Comparison of ENCODE assay signal across 8 cellular contexts in genomic region chr6:142926494-142927273, GRCh38. TPM values are rescaled to one million over a fixed set of nuclear protein-coding genes. Genes with fewer than 3 reads are reported as not detected.
DNase-seq lines count a peak whose midpoint lies in the region; ATAC-seq and TF ChIP-seq lines count a peak whose summit lies in the region.

No MANE protein-coding gene starts in this region.

- no peaks in the 10 kb centered on the region for H3K27me3 ChIP-seq in AG04450 (ENCODE audit: control insufficient read depth, insufficient read depth, low read length)
- H3K27me3 ChIP-seq in Panc1 (ENCODE audit: control insufficient read depth, insufficient read depth, low read length): no peaks in the 10 kb centered on the region
- H3K27me3 ChIP-seq in foreskin keratinocyte: no peaks in the 10 kb centered on the region
- no peaks in the 10 kb centered on the region for H3K27me3 ChIP-seq in thoracic aorta (replicated peaks; ENCODE audit: insufficient read depth)

- POLR2A ChIA-PET in AG04450 (lab: Yijun Ruan, JAX): interaction anchor here (0.7 to 2.5 kb wide), 3 partner anchors 19 to 501 kb away, joined by 3 to 9 read pairs (median 3); partner anchors contain the start of gene HIVEP2
- POLR2A ChIA-PET in Panc1 (lab: Charles Lee): interaction anchor here (0.5 kb wide), 1 partner anchor 8 kb away, joined by 5 read pairs; no protein-coding TSS in a partner anchor

- H3K4me3 Mint-ChIP-seq in neural crest cell: peak overlapping the region; percentile 85

- TF ChIP-seq CTCF in AG04450 (IDR thresholded peaks at IDR 0.05; ENCODE audit: low read depth, low read length) (no peak), Panc1 (IDR thresholded peaks at IDR 0.05) (no peak), foreskin keratinocyte (conservative IDR thresholded peaks at IDR 0.05) (no peak), neural crest cell (conservative IDR thresholded peaks at IDR 0.05) (no peak), thoracic aorta (IDR thresholded peaks at IDR 0.05) (no peak)

- DNase-seq in AG04450 (ENCODE audit: low read depth, low spot score) (no peak), Panc1 (ENCODE audit: low read depth, low spot score) (no peak), foreskin keratinocyte (peak in 1 of 2 donors; percentile 57), neural crest cell (ENCODE audit: low read depth, low spot score) (peak; percentile 60), thoracic aorta (ENCODE audit: low spot score) (no peak)
- DNase-seq in activated naive CD4-positive, alpha-beta T cell treated with Interleukin-2 at 50 U/mL for 16 hours: peak; percentile 66

- ATAC-seq in GM18867 (IDR thresholded peaks at IDR 0.05; ENCODE audit: unreplicated experiment): peak; percentile 99
- peak; percentile 59 for ATAC-seq in HG03060 (IDR thresholded peaks at IDR 0.05; ENCODE audit: low read depth, unreplicated experiment)
- ATAC-seq in Panc1: peak; percentile 94
- ATAC-seq in foreskin keratinocyte: peak; percentile 77
- peak; percentile 74 for ATAC-seq in thoracic aorta (ENCODE audit: insufficient number of reproducible peaks, low FRiP score, low read depth)

- peaks cover 9% of the 10 kb centered on the region for H3K27me3 Mint-ChIP-seq in neural crest cell (ENCODE audit: low read depth)

- H3K36me3 ChIP-seq in Panc1 (ENCODE audit: control insufficient read depth, insufficient read depth, low read length): no peaks in the 10 kb centered on the region
- no peaks in the 10 kb centered on the region for H3K36me3 ChIP-seq in thoracic aorta

- no peaks in the 10 kb centered on the region for H3K9me3 ChIP-seq in AG04450 (ENCODE audit: control insufficient read depth, insufficient read depth, low read length)
- H3K9me3 ChIP-seq in Panc1 (ENCODE audit: control insufficient read depth, insufficient read depth, low read depth, low read length): no peaks in the 10 kb centered on the region
- H3K9me3 ChIP-seq in thoracic aorta: no peaks in the 10 kb centered on the region

- H3K4me1 Mint-ChIP-seq in neural crest cell: peaks cover 15% of the 10 kb centered on the region

- peaks cover 31% of the 10 kb centered on the region for H3K4me1 ChIP-seq in Panc1 (ENCODE audit: control insufficient read depth, insufficient read depth, low read length)
- H3K4me1 ChIP-seq in foreskin keratinocyte: peaks cover 26% of the 10 kb centered on the region
- peaks cover 3 to 17% of the 10 kb centered on the region in 2 donors for H3K4me1 ChIP-seq in thoracic aorta (ENCODE audit: control insufficient read depth in 1 of 2, low read depth in 2 of 2)

- H3K36me3 Mint-ChIP-seq in neural crest cell (ENCODE audit: low read depth): no peaks in the 10 kb centered on the region

- in situ Hi-C loops in Panc1 (cut with HindIII; ENCODE audit: low pct_unique_long_range_greater_than_20kb, low sequenced_read_pairs): no loop called here

- BruUV-seq in Panc1 (replicated peaks; lab: Mats Ljungman, UMichigan): no TSS peak

- peak overlapping the region; percentile 82 for H3K27ac ChIP-seq in AG04450 (ENCODE audit: low read depth, low read length)
- H3K27ac ChIP-seq in Panc1 (ENCODE audit: low read length): peak overlapping the region; percentile 79
- peak overlapping the region; percentile 91 for H3K27ac ChIP-seq in foreskin keratinocyte
- H3K27ac ChIP-seq in thoracic aorta: peak overlapping the region; percentile 74 to 80

- CTCF ChIA-PET in AG04450 (lab: Charles Lee): interaction anchor here (0.6 to 0.8 kb wide), 2 partner anchors 9 to 191 kb away, joined by 3 read pairs; no protein-coding TSS in a partner anchor
- CTCF ChIA-PET in Panc1 (lab: Charles Lee): interaction anchor here (0.7 kb wide), 1 partner anchor 757 kb away, joined by 3 read pairs; no protein-coding TSS in a partner anchor

- H3K27ac Mint-ChIP-seq in neural crest cell (ENCODE audit: unreplicated experiment): peak overlapping the region; percentile 57

- H3K9me3 Mint-ChIP-seq in neural crest cell: no peaks in the 10 kb centered on the region

- intact Hi-C loops in Panc1 (cut with micrococcal nuclease; ENCODE audit: unreplicated experiment): no loop called here

- H3K4me3 ChIP-seq in AG04450 (ENCODE audit: low read depth, low read length) (peak overlapping the region; percentile 64), Panc1 (ENCODE audit: low read depth in 2 of 2, low read length in 2 of 2) (peak overlapping the region; percentile 59 to 74), thoracic aorta (peak overlapping the region; percentile 74)

RNA-seq across cellular contexts. Expression of gene HIVEP2, which starts 18.3 kb away (rescaled TPM):
- polyA plus RNA-seq in AG04450 (2011; rRNA removed) (4.9 and 6.9 TPM in 2 replicates), foreskin keratinocyte (2.1 and 2.5 TPM in 2 replicates)
- 13.7 and 14.5 TPM in 2 replicates for polyA minus RNA-seq in AG04450 (2011; rRNA and poly(A)+ RNA removed)
- total RNA-seq in Panc1 (2021; ENCODE audit: unreplicated experiment) (10.3 TPM), foreskin keratinocyte (19.5 and 19.8 TPM in 2 replicates), neural crest cell (3.0 and 3.5 TPM in 2 replicates), thoracic aorta (10 to 100 TPM; 32.9 to 51.7 TPM)
- polyA plus RNA-seq in Panc1 (2012; ENCODE audit: insufficient read length): 5.3 TPM

Comparison
In these comparisons a context has a peak if more than half of its experiments do, and no peak if none do; other contexts are left out.
1. DNase-seq: peak in activated naive CD4-positive, alpha-beta T cell treated with Interleukin-2 at 50 U/mL for 16 hours (single experiment) and neural crest cell (single experiment); none in AG04450 (single experiment), Panc1 (single experiment) and thoracic aorta (single experiment).
2. Peak in every context shown above with its lines, with median percentiles within 50 percentile points of each other: H3K27ac ChIP-seq, H3K4me3 ChIP-seq and ATAC-seq.